16 cellular contexts compared by ENCODE assay signal in genomic region chr1:235290740-235291502, GRCh38. TPM values are rescaled to one million over a fixed set of nuclear protein-coding genes. Genes with fewer than 3 reads are reported as not detected.
DNase-seq lines count a peak whose midpoint lies in the region; ATAC-seq and TF ChIP-seq lines count a peak whose summit lies in the region.
"Had no signal": no experiment of that assay in that cellular context is flagged by ENCODE, and none has a peak within 500 bp of the region (broad histone marks: within the 10 kb centered on the region; RNA-seq: fewer than 3 reads in every experiment).

No MANE protein-coding gene starts in this region.

- H3K27me3 Mint-ChIP-seq in T-helper 17 cell = no peaks in the 10 kb centered on the region
- H3K27me3 Mint-ChIP-seq in naive thymus-derived CD4-positive, alpha-beta T cell = no peaks in the 10 kb centered on the region
- H3K27me3 Mint-ChIP-seq: B cell; CD4-positive, CD25-positive, alpha-beta regulatory T cell had no signal

- peaks cover 53% of the 10 kb centered on the region for H3K4me1 ChIP-seq in DND-41 (ENCODE audit: insufficient read depth, low read length)
- peaks cover 37 to 47% of the 10 kb centered on the region in 2 donors for H3K4me1 ChIP-seq in naive thymus-derived CD4-positive, alpha-beta T cell (ENCODE audit: control insufficient read depth in 2 of 2, insufficient read depth in 2 of 2, low read length in 2 of 2)
- no peaks in the 10 kb centered on the region for H3K4me1 ChIP-seq in hepatocyte (ENCODE audit: insufficient read depth)

- no peaks in the 10 kb centered on the region for H3K27me3 ChIP-seq in DND-41 (ENCODE audit: insufficient read depth, low read length, poor library complexity)
- H3K27me3 ChIP-seq in naive thymus-derived CD4-positive, alpha-beta T cell (ENCODE audit: control insufficient read depth in 2 of 2, insufficient read depth in 2 of 2, low read length in 2 of 2) = no peaks in the 10 kb centered on the region
- no peaks in the 10 kb centered on the region for H3K27me3 ChIP-seq in hepatocyte
- H3K27me3 ChIP-seq: SJSA1 had no signal

- peaks cover 0 to 5% (median 1%) of the 10 kb centered on the region in 11 donors for H3K9me3 Mint-ChIP-seq in naive thymus-derived CD4-positive, alpha-beta T cell

- H3K9ac ChIP-seq in DND-41 (ENCODE audit: low read depth, low read length) = no peak overlapping the region

- intact Hi-C loops in naive thymus-derived CD4-positive, alpha-beta T cell (cut with micrococcal nuclease) = loop anchor here in 1 of 2 donors (2.0 kb wide), 1 partner anchor 14 kb away; no protein-coding TSS in a partner anchor

- peak overlapping the region; percentile 57 for H3K27ac ChIP-seq in DND-41 (ENCODE audit: low read length)
- H3K27ac ChIP-seq in naive thymus-derived CD4-positive, alpha-beta T cell (ENCODE audit: low read depth, low read length) = no peak overlapping the region
- H3K27ac ChIP-seq in hepatocyte = no peak overlapping the region
- H3K27ac ChIP-seq: 22Rv1, SJSA1 had no signal

- H4K20me1 ChIP-seq in DND-41 (ENCODE audit: insufficient read depth, low read length) (peaks cover 38% of the 10 kb centered on the region), hepatocyte (ENCODE audit: insufficient read depth, poor library complexity, severe bottlenecking) (peaks cover 98% of the 10 kb centered on the region)

- H2AFZ ChIP-seq in DND-41 (ENCODE audit: low read depth, low read length) (no peak overlapping the region), hepatocyte (no peak overlapping the region)

- POLR2A ChIA-PET in naive thymus-derived CD4-positive, alpha-beta T cell (lab: Charles Lee) = interaction anchor here (0.9 kb wide), 1 partner anchor 76 kb away, joined by 3 read pairs; the partner anchor contains the start of gene TBCE

- H3K4me2 ChIP-seq in DND-41 (ENCODE audit: insufficient read depth, low read length) (no peak overlapping the region), hepatocyte (no peak overlapping the region)

- H3K4me3 ChIP-seq in DND-41 (ENCODE audit: low read depth in 1 of 2, low read length in 2 of 2) (no peak overlapping the region), hepatocyte (no peak overlapping the region)
- no peak overlapping the region for H3K4me3 ChIP-seq in naive thymus-derived CD4-positive, alpha-beta T cell (ENCODE audit: low read length)
- H3K4me3 ChIP-seq: SJSA1 had no signal

- WGBS in hepatocyte (ENCODE audit: low lambda C conversion rate, missing lambda C conversion rate) = 92% methylated on average over 12 of the region's 12 CpGs

- DNase-seq in NCI-H1436 (lab: John Stamatoyannopoulos, UW) (peak; percentile 33), NCI-H1436 treated with DMSO at 0.1 percent for 48 hours (lab: John Stamatoyannopoulos, UW) (no peak), DND-41 (no peak), T-helper 17 cell (no peak), SK-N-DZ (ENCODE audit: low spot score) (no peak), hepatocyte (ENCODE audit: low spot score) (no peak)
- DNase-seq in naive thymus-derived CD4-positive, alpha-beta T cell = no peak
- DNase-seq in activated CD4-positive, alpha-beta T cell treated with anti-CD3 and anti-CD28 coated beads, Interleukin-2, amount 50 U/mL, for 4 hours = no peak
- DNase-seq: CD4-positive, CD25-positive, alpha-beta regulatory T cell; KG1; NCI-H1417 treated with DMSO at 0.1 percent for 48 hours; NCI-H2081 treated with DMSO at 0.1 percent for 48 hours; NCI-H345 had no signal

- no peak for TF ChIP-seq CTCF in DND-41 (IDR thresholded peaks at IDR 0.05; ENCODE audit: borderline replicate concordance, extremely low read depth, low read length, poor library complexity, severe bottlenecking)
- no peak for TF ChIP-seq CTCF in hepatocyte (IDR thresholded peaks at IDR 0.05; ENCODE audit: poor library complexity)

- H3K36me3 ChIP-seq in DND-41 (ENCODE audit: insufficient read depth, low read length) (0 out of 2 replicates have a peak, but pooled peaks cover under 1% of the 10 kb centered on the region), hepatocyte (replicated peaks; ENCODE audit: insufficient read depth, low read depth) (no peaks in the 10 kb centered on the region)
- no peaks in the 10 kb centered on the region for H3K36me3 ChIP-seq in naive thymus-derived CD4-positive, alpha-beta T cell (ENCODE audit: control insufficient read depth in 2 of 3, insufficient read depth in 3 of 3, low read length in 3 of 3)
- H3K36me3 ChIP-seq: SJSA1 had no signal

- no peak overlapping the region for H3K4me3 Mint-ChIP-seq in T-helper 17 cell
- peak overlapping the region in 1 of 10 donors; percentile 49 for H3K4me3 Mint-ChIP-seq in naive thymus-derived CD4-positive, alpha-beta T cell

- H3K79me2 ChIP-seq in DND-41 (ENCODE audit: insufficient read depth, low read length) = peaks cover 99% of the 10 kb centered on the region
- H3K79me2 ChIP-seq in hepatocyte = peaks cover 100% of the 10 kb centered on the region

- peak overlapping the region; percentile 63 for H3K27ac Mint-ChIP-seq in T-helper 17 cell
- peak overlapping the region in 5 of 9 donors; percentile 19 to 56 (median 37) for H3K27ac Mint-ChIP-seq in naive thymus-derived CD4-positive, alpha-beta T cell

- no peak; the same call in 2 of the 3 replicates for ATAC-seq in DND-41 (ENCODE audit: insufficient read depth, low read depth)
- ATAC-seq in T-helper 17 cell = peak; percentile 14
- ATAC-seq in naive thymus-derived CD4-positive, alpha-beta T cell = no peak

- no peaks in the 10 kb centered on the region for H3K9me2 ChIP-seq in hepatocyte (replicated peaks; ENCODE audit: insufficient read depth)

- CTCF ChIA-PET in naive thymus-derived CD4-positive, alpha-beta T cell (lab: Charles Lee) = no interaction called here

- H3K4me1 Mint-ChIP-seq in T-helper 17 cell = peaks cover 46% of the 10 kb centered on the region
- H3K4me1 Mint-ChIP-seq in naive thymus-derived CD4-positive, alpha-beta T cell = peaks cover 42 to 83% (median 74%) of the 10 kb centered on the region in 7 donors

- H3K9me3 ChIP-seq in DND-41 (ENCODE audit: insufficient read depth, low read length, severe bottlenecking) (peaks cover under 1% of the 10 kb centered on the region), T-helper 17 cell (ENCODE audit: control insufficient read depth, low read length, poor library complexity, severe bottlenecking) (no peaks in the 10 kb centered on the region), hepatocyte (ENCODE audit: low read depth) (no peaks in the 10 kb centered on the region)
- H3K9me3 ChIP-seq in naive thymus-derived CD4-positive, alpha-beta T cell (ENCODE audit: control insufficient read depth in 2 of 3, low read length in 3 of 3) = no peaks in the 10 kb centered on the region
- H3K9me3 ChIP-seq: SJSA1 had no signal

- no peaks in the 10 kb centered on the region for H3K36me3 Mint-ChIP-seq in T-helper 17 cell (ENCODE audit: low read depth)
- H3K36me3 Mint-ChIP-seq in naive thymus-derived CD4-positive, alpha-beta T cell = peaks cover 0 to 6% (median 4%) of the 10 kb centered on the region in 5 donors

RNA-seq across cellular contexts. Expression of gene ARID4B, which starts 37.1 kb away (rescaled TPM):
- total RNA-seq in T-helper 17 cell (100 to 1,000 TPM; 163 to 182 TPM), hepatocyte (35.0 and 44.7 TPM in 2 replicates)
- total RNA-seq in naive thymus-derived CD4-positive, alpha-beta T cell = 100 to 1,000 TPM in 2 of 5 experiments, 10 to 100 TPM in 3; 60.8 to 124 (median 93.2) TPM
- polyA plus RNA-seq in naive thymus-derived CD4-positive, alpha-beta T cell = 10 to 100 TPM; 63.3 to 76.3 TPM
- polyA plus RNA-seq in SK-N-DZ (2014; cell fraction: cytosol; rRNA removed) = 7.6 and 9.6 TPM in 2 replicates
- 14.1 and 18.4 TPM in 2 replicates for polyA plus RNA-seq in SK-N-DZ (2014; cell fraction: nucleus; rRNA removed)
- polyA plus RNA-seq in hepatocyte = 29.4 and 45.2 TPM in 2 replicates

RNA-seq across cellular contexts. Expression of gene GGPS1, which starts 37.4 kb away (rescaled TPM):
- total RNA-seq in T-helper 17 cell = 10 to 100 TPM; 28.0 to 28.2 TPM
- total RNA-seq in naive thymus-derived CD4-positive, alpha-beta T cell = 10 to 100 TPM; 26.5 to 51.7 (median 30.2) TPM
- polyA plus RNA-seq in naive thymus-derived CD4-positive, alpha-beta T cell = 10 to 100 TPM; 61.5 to 70.0 TPM
- 29.6 TPM in 2 replicates for polyA plus RNA-seq in SK-N-DZ (2014; cell fraction: cytosol; rRNA removed)
- polyA plus RNA-seq in SK-N-DZ (2014; cell fraction: nucleus; rRNA removed) = 11.9 and 16.0 TPM in 2 replicates
- 32.6 and 40.6 TPM in 2 replicates for total RNA-seq in hepatocyte
- 36.3 and 40.6 TPM in 2 replicates for polyA plus RNA-seq in hepatocyte
